8 cellular contexts compared by ENCODE assay signal in genomic region chr17:28948342-28948741, GRCh38. TPM values are rescaled to one million over a fixed set of nuclear protein-coding genes. Genes with fewer than 3 reads are reported as not detected.
DNase-seq lines count a peak whose midpoint lies in the region; ATAC-seq and TF ChIP-seq lines count a peak whose summit lies in the region.

No MANE protein-coding gene starts in this region.

- peaks cover 7 to 32% of the 10 kb centered on the region in 2 donors for H3K4me1 ChIP-seq in lung (ENCODE audit: control insufficient read depth in 2 of 2, insufficient read depth in 2 of 2, low read length in 2 of 2)
- peaks cover 39 to 57% (median 49%) of the 10 kb centered on the region in 4 donors for H3K4me1 ChIP-seq in upper lobe of left lung

- H3K27me3 Mint-ChIP-seq in activated naive CD4-positive, alpha-beta T cell treated with anti-CD3 and anti-CD28 coated beads for 36 hours (ENCODE audit: low read depth): no peaks in the 10 kb centered on the region

- H3K4me3 ChIP-seq in astrocyte of the spinal cord (ENCODE audit: low read depth, low read length): peak overlapping the region; percentile 88
- no peak overlapping the region for H3K4me3 ChIP-seq in lung
- peak overlapping the region; percentile 73 to 98 (median 88) for H3K4me3 ChIP-seq in upper lobe of left lung

- TF ChIP-seq POLR2A in upper lobe of left lung (IDR thresholded peaks at IDR 0.05): no peak

- TF ChIP-seq CTCF in astrocyte of the spinal cord (IDR thresholded peaks at IDR 0.05; ENCODE audit: low read depth, low read length) (no peak), lung (IDR thresholded peaks at IDR 0.05; ENCODE audit: control extremely low read depth, extremely low read depth) (no peak), upper lobe of left lung (IDR thresholded peaks at IDR 0.05) (no peak)

- WGBS in lung, 2 donors: 17 to 20% methylated on average over 4 of the region's 4 CpGs
- 20 to 24% methylated on average over 4 of the region's 4 CpGs for WGBS in upper lobe of left lung, 2 donors

- ATAC-seq in lung (ENCODE audit: insufficient read depth, low FRiP score) (no peak), upper lobe of left lung (ENCODE audit: low FRiP score in 2 of 2) (no peak), HG03521 (IDR thresholded peaks at IDR 0.05; ENCODE audit: unreplicated experiment) (no peak), GM19463 (IDR thresholded peaks at IDR 0.05; ENCODE audit: unreplicated experiment) (no peak)

- peak overlapping the region; percentile 97 for H3K27ac Mint-ChIP-seq in activated naive CD4-positive, alpha-beta T cell treated with anti-CD3 and anti-CD28 coated beads for 36 hours

- peak overlapping the region; percentile 95 to 98 for H3K27ac ChIP-seq in lung (ENCODE audit: low read depth in 1 of 2, low read length in 1 of 2)
- peak overlapping the region; percentile 91 to 99 (median 98) for H3K27ac ChIP-seq in upper lobe of left lung

- H3K36me3 Mint-ChIP-seq in activated naive CD4-positive, alpha-beta T cell treated with anti-CD3 and anti-CD28 coated beads for 36 hours (ENCODE audit: low read depth): peaks cover 39% of the 10 kb centered on the region

- in situ Hi-C loops in astrocyte of the spinal cord (cut with HindIII; ENCODE audit: low sequenced_read_pairs): no loop called here

- H3K9me3 ChIP-seq in lung (ENCODE audit: control insufficient read depth in 2 of 2, insufficient read depth in 1 of 2, low read length in 1 of 2) (no peaks in the 10 kb centered on the region), upper lobe of left lung (no peaks in the 10 kb centered on the region)

- H3K4me3 Mint-ChIP-seq in activated naive CD4-positive, alpha-beta T cell treated with anti-CD3 and anti-CD28 coated beads for 36 hours: peak overlapping the region; percentile 96

- H3K4me1 Mint-ChIP-seq in activated naive CD4-positive, alpha-beta T cell treated with anti-CD3 and anti-CD28 coated beads for 36 hours (ENCODE audit: low read depth): peaks cover 55% of the 10 kb centered on the region

- intact Hi-C loops in activated naive CD4-positive, alpha-beta T cell treated with anti-CD3 and anti-CD28 coated beads for 36 hours (cut with micrococcal nuclease): no loop called here

- H3K36me3 ChIP-seq in lung (ENCODE audit: control insufficient read depth in 2 of 2, insufficient read depth in 2 of 2, low read length in 2 of 2) (peaks cover 0 to under 1% of the 10 kb centered on the region in 2 donors), upper lobe of left lung (peaks cover 0 to 4% (median 0%) of the 10 kb centered on the region in 4 donors)

- no peaks in the 10 kb centered on the region for H3K9me3 Mint-ChIP-seq in activated naive CD4-positive, alpha-beta T cell treated with anti-CD3 and anti-CD28 coated beads for 36 hours

- TF ChIP-seq EP300 in upper lobe of left lung (IDR thresholded peaks at IDR 0.05): no peak

- DNase-seq in activated naive CD4-positive, alpha-beta T cell treated with anti-CD3 and anti-CD28 coated beads for 36 hours: no peak
- DNase-seq in activated naive CD4-positive, alpha-beta T cell treated with Interleukin-2 at 50 U/mL for 16 hours: no peak
- DNase-seq in astrocyte of the spinal cord (ENCODE audit: low read depth, low spot score): no peak
- DNase-seq in lung (ENCODE audit: low spot score): no peak
- DNase-seq in upper lobe of left lung: no peak
- DNase-seq in occipital lobe (lab: John Stamatoyannopoulos, UW): no peak

- no peaks in the 10 kb centered on the region for H3K27me3 ChIP-seq in lung (ENCODE audit: control insufficient read depth, insufficient read depth)
- H3K27me3 ChIP-seq in upper lobe of left lung: no peaks in the 10 kb centered on the region

- CTCF ChIA-PET in activated naive CD4-positive, alpha-beta T cell treated with anti-CD3 and anti-CD28 coated beads for 36 hours (lab: Charles Lee): interaction anchor here (0.6 to 6.0 kb wide), 4 partner anchors 10 to 221 kb away, joined by 3 to 39 read pairs (median 4); partner anchors contain the start of genes NEK8 and TLCD1

RNA-seq across cellular contexts. Expression of gene PHF12, which starts 3.0 kb away (rescaled TPM):
- total RNA-seq in activated naive CD4-positive, alpha-beta T cell treated with anti-CD3 and anti-CD28 coated beads for 36 hours: 10 to 100 TPM; 52.8 to 56.7 TPM
- total RNA-seq in lung (10 to 100 TPM; 51.5 to 59.1 TPM), upper lobe of left lung (100 to 1,000 TPM in 1 of 6 donors, 10 to 100 TPM in 5; 38.8 to 103 (median 62.7) TPM), occipital lobe (44.8 TPM)
- polyA plus RNA-seq in lung: 10 to 100 TPM; 12.6 to 23.1 TPM

RNA-seq across cellular contexts. Expression of gene DHRS13, which starts 45.5 kb away (rescaled TPM):
- total RNA-seq in activated naive CD4-positive, alpha-beta T cell treated with anti-CD3 and anti-CD28 coated beads for 36 hours: 10 to 100 TPM; 20.1 to 20.9 TPM
- total RNA-seq in lung: 10 to 100 TPM; 10.5 to 14.2 TPM
- polyA plus RNA-seq in lung: 10 to 100 TPM; 20.6 to 29.9 TPM
- total RNA-seq in upper lobe of left lung: 10 to 100 TPM in 5 of 6 donors, 1 to 10 TPM in 1; 2.1 to 21.8 (median 15.0) TPM
- 27.1 TPM for total RNA-seq in occipital lobe

RNA-seq across cellular contexts. Expression of gene FLOT2, which starts 50.8 kb away (rescaled TPM):
- total RNA-seq in activated naive CD4-positive, alpha-beta T cell treated with anti-CD3 and anti-CD28 coated beads for 36 hours: 10 to 100 TPM; 66.0 to 71.5 TPM
- 100 to 1,000 TPM in 1 of 2 donors, 10 to 100 TPM in 1; 46.2 to 168 TPM for total RNA-seq in lung
- polyA plus RNA-seq in lung: 100 to 1,000 TPM in 1 of 2 donors, 10 to 100 TPM in 1; 73.6 to 226 TPM
- total RNA-seq in upper lobe of left lung: 100 to 1,000 TPM in 2 of 6 donors, 10 to 100 TPM in 4; 75.4 to 211 (median 85.8) TPM
- total RNA-seq in occipital lobe: 20.0 TPM

RNA-seq across cellular contexts. Expression of gene SEZ6, which starts 57.5 kb away (rescaled TPM):
- total RNA-seq in activated naive CD4-positive, alpha-beta T cell treated with anti-CD3 and anti-CD28 coated beads for 36 hours: not detected
- under 1 TPM in 1 of 2 donors, not detected in 1; 0.54 TPM for total RNA-seq in lung
- under 1 TPM; 0.07 to 0.18 TPM for polyA plus RNA-seq in lung
- total RNA-seq in upper lobe of left lung: under 1 TPM in 3 of 6 donors, not detected in 3; 0.20 to 0.47 (median 0.30) TPM
- total RNA-seq in occipital lobe: 36.2 TPM
